ENCODE assay signal across 1 cellular context in genomic region chr5:54310433-54311177, GRCh38.
A peak's percentile ranks its signal among the peaks of the same experiment; 100 is the strongest.
TF ChIP-seq lines count a peak whose summit lies in the region.

TSS of gene ARL15 (minus strand) at chr5:54310573.

TF ChIP-seq in HepG2, 621 proteins besides CTCF, POLR2A, EP300 and RAD21 (continued from another document and continues in another):
- TF ChIP-seq PAXIP1 (CRISPR knock-in tag; conservative IDR thresholded peaks at IDR 0.05) = 0 out of 2 replicates have a peak, but pooled peaks have one; percentile 38
- peak; percentile 64; the same call in 1 of the 2 replicates for TF ChIP-seq PHF8 (CRISPR knock-in tag; IDR thresholded peaks at IDR 0.05)
- no peak for TF ChIP-seq HMG20A (CRISPR knock-in tag; IDR thresholded peaks at IDR 0.05; ENCODE audit: borderline replicate concordance)
- TF ChIP-seq RARA (CRISPR knock-in tag; IDR thresholded peaks at IDR 0.05) = peak; percentile 34; the same call in 1 of the 2 replicates
- TF ChIP-seq ISL2 (CRISPR knock-in tag; IDR thresholded peaks at IDR 0.05) = no peak
- TF ChIP-seq ZNF800 (CRISPR knock-in tag; IDR thresholded peaks at IDR 0.05) = no peak
- TF ChIP-seq PHF5A (CRISPR knock-in tag; IDR thresholded peaks at IDR 0.05; ENCODE audit: low read depth, unreplicated experiment) = no peak
- no peak for TF ChIP-seq ARNT2 (CRISPR knock-in tag; IDR thresholded peaks at IDR 0.05; ENCODE audit: low read depth)
- no peak for TF ChIP-seq GPN1 (CRISPR knock-in tag; IDR thresholded peaks at IDR 0.05; ENCODE audit: borderline replicate concordance)
- peak; percentile 98 for TF ChIP-seq RFXAP (CRISPR knock-in tag; IDR thresholded peaks at IDR 0.05; ENCODE audit: borderline replicate concordance)
- TF ChIP-seq ZNF124 (CRISPR knock-in tag; IDR thresholded peaks at IDR 0.05) = no peak
- no peak for TF ChIP-seq TCF12 (IDR thresholded peaks at IDR 0.05)
- no peak for TF ChIP-seq TCF12 (CRISPR knock-in tag; IDR thresholded peaks at IDR 0.05)
- TF ChIP-seq ZNF616 (CRISPR knock-in tag; IDR thresholded peaks at IDR 0.05; ENCODE audit: low read depth) = 0 out of 2 replicates have a peak, but pooled peaks have one; percentile 47
- TF ChIP-seq ZNF747 (CRISPR knock-in tag; IDR thresholded peaks at IDR 0.05; ENCODE audit: borderline replicate concordance) = no peak
- TF ChIP-seq ZSCAN5A (CRISPR knock-in tag; IDR thresholded peaks at IDR 0.05; ENCODE audit: borderline replicate concordance) = no peak
- no peak for TF ChIP-seq KLF11 (CRISPR knock-in tag; IDR thresholded peaks at IDR 0.05)
- TF ChIP-seq DDIT3 (CRISPR knock-in tag; IDR thresholded peaks at IDR 0.05) = no peak
- TF ChIP-seq DZIP1 (CRISPR knock-in tag; IDR thresholded peaks at IDR 0.05) = no peak
- TF ChIP-seq SYNCRIP (IDR thresholded peaks at IDR 0.05; ENCODE audit: insufficient read depth, low read depth, low read length) = no peak
- no peak for TF ChIP-seq PLSCR1 (CRISPR knock-in tag; IDR thresholded peaks at IDR 0.05; ENCODE audit: borderline replicate concordance)
- no peak for TF ChIP-seq STAG1 (CRISPR knock-in tag; IDR thresholded peaks at IDR 0.05)
- no peak for TF ChIP-seq ZNF142 (CRISPR knock-in tag; IDR thresholded peaks at IDR 0.05)
- no peak for TF ChIP-seq ZNF75D (CRISPR knock-in tag; IDR thresholded peaks at IDR 0.05; ENCODE audit: borderline replicate concordance)
- no peak for TF ChIP-seq TERF1 (CRISPR knock-in tag; IDR thresholded peaks at IDR 0.05)
- TF ChIP-seq ELF4 (CRISPR knock-in tag; IDR thresholded peaks at IDR 0.05; ENCODE audit: borderline replicate concordance) = no peak
- TF ChIP-seq HBP1 (CRISPR knock-in tag; IDR thresholded peaks at IDR 0.05; ENCODE audit: low read depth) = no peak; the same call in 1 of the 2 replicates
- no peak for TF ChIP-seq CHD2 (IDR thresholded peaks at IDR 0.05; ENCODE audit: low read depth, low read length)
- no peak for TF ChIP-seq ZSCAN30 (CRISPR knock-in tag; IDR thresholded peaks at IDR 0.05)
- no peak for TF ChIP-seq SOX6 (IDR thresholded peaks at IDR 0.05)
- TF ChIP-seq SOX6 (CRISPR knock-in tag; IDR thresholded peaks at IDR 0.05) = no peak; the same call in 1 of the 2 replicates
- no peak for TF ChIP-seq WIZ (CRISPR knock-in tag; IDR thresholded peaks at IDR 0.05)
- no peak for TF ChIP-seq ZNF264 (CRISPR knock-in tag; IDR thresholded peaks at IDR 0.05)
- TF ChIP-seq HNRNPK (IDR thresholded peaks at IDR 0.05; ENCODE audit: low read depth, low read length, poor library complexity, severe bottlenecking) = peak; percentile 16
- TF ChIP-seq PRMT3 (CRISPR knock-in tag; IDR thresholded peaks at IDR 0.05; ENCODE audit: borderline replicate concordance, low read depth) = no peak
- no peak for TF ChIP-seq ZNF382 (CRISPR knock-in tag; IDR thresholded peaks at IDR 0.05; ENCODE audit: borderline replicate concordance)
- TF ChIP-seq ZBTB25 (CRISPR knock-in tag; IDR thresholded peaks at IDR 0.05) = no peak
- no peak for TF ChIP-seq GZF1 (CRISPR knock-in tag; IDR thresholded peaks at IDR 0.05)
- TF ChIP-seq ZSCAN21 (CRISPR knock-in tag; IDR thresholded peaks at IDR 0.05; ENCODE audit: borderline replicate concordance) = 0 out of 2 replicates have a peak, but pooled peaks have one; percentile 53
